6 cellular contexts compared by ENCODE assay signal in the genomic region with DNA sequence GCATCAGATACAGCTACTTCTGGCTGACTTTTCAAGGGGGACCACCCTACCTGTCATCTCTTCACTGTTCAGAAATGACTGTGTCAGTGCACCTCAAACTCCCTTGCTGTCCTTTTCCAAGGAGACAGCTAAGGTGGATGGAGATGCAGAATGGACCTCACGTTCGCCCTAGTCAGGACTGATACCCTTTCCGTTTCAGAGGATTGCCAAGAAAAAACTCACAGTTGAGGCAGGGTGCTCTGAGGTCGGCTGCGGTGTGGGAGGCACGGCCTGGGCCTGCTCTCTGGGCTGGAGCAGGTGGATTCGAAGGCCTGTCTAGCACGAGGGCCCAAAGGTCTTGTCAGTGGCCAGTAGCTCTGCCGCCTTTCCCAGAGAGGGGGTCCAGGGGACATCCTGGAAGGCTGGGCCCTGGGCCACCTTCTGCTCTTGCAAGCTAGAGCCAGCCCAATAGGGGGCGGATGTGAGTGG. TPM values are rescaled to one million over a fixed set of nuclear protein-coding genes. Genes with fewer than 3 reads are reported as not detected.
A peak's percentile ranks its signal among the peaks of the same experiment; 100 is the strongest.
DNase-seq lines count a peak whose midpoint lies in the region; ATAC-seq and TF ChIP-seq lines count a peak whose summit lies in the region.

No MANE protein-coding gene starts in this region.

- H3K27me3 ChIP-seq in endocrine pancreas (ENCODE audit: control insufficient read depth, insufficient read depth, low read length) = no peaks in the 10 kb centered on the region
- H3K27me3 ChIP-seq in skeletal muscle tissue (ENCODE audit: control insufficient read depth in 3 of 3, insufficient read depth in 3 of 3, low read length in 3 of 3) = no peaks in the 10 kb centered on the region

- peaks cover 19% of the 10 kb centered on the region for H3K4me1 ChIP-seq in endocrine pancreas (ENCODE audit: control insufficient read depth, insufficient read depth, low read length)
- H3K4me1 ChIP-seq in skeletal muscle tissue (ENCODE audit: control insufficient read depth in 3 of 3, insufficient read depth in 3 of 3, low read length in 3 of 3) = peaks cover 17 to 22% (median 20%) of the 10 kb centered on the region in 3 donors

- no peaks in the 10 kb centered on the region for H3K36me3 ChIP-seq in endocrine pancreas (ENCODE audit: control insufficient read depth, insufficient read depth, low read length)
- peaks cover 38 to 46% (median 40%) of the 10 kb centered on the region in 3 donors for H3K36me3 ChIP-seq in skeletal muscle tissue (ENCODE audit: control insufficient read depth in 3 of 3, insufficient read depth in 3 of 3, low read length in 3 of 3)

- no peak for DNase-seq in GM13977 (ENCODE audit: low spot score)

- no peak overlapping the region for H3K4me3 ChIP-seq in endocrine pancreas (ENCODE audit: control insufficient read depth, insufficient read depth, low read length)
- H3K4me3 ChIP-seq in skeletal muscle tissue (ENCODE audit: low read length in 3 of 3) = peak overlapping the region; percentile 68 to 80 (median 71)

- no peaks in the 10 kb centered on the region for H3K9me3 ChIP-seq in endocrine pancreas (ENCODE audit: control insufficient read depth, low read length)
- no peaks in the 10 kb centered on the region for H3K9me3 ChIP-seq in skeletal muscle tissue (ENCODE audit: control insufficient read depth in 3 of 3, low read length in 3 of 3)

- ATAC-seq in SK-N-SH treated with all-trans-retinoic acid at 6 μM for 48 hours = peak; percentile 84
- ATAC-seq in HG02610 (IDR thresholded peaks at IDR 0.05; ENCODE audit: unreplicated experiment) = no peak
- no peak for ATAC-seq in HG03175 (IDR thresholded peaks at IDR 0.05; ENCODE audit: unreplicated experiment)

- in situ Hi-C loops in GM13977 (cut with MboI; ENCODE audit: low pct_unique_long_range_greater_than_20kb, low sequenced_read_pairs, unreplicated experiment) = no loop called here

- H3K9ac ChIP-seq in endocrine pancreas (ENCODE audit: control insufficient read depth, insufficient read depth, low read length) (peak overlapping the region; percentile 84), skeletal muscle tissue (ENCODE audit: low read depth in 1 of 3, low read length in 3 of 3) (peak overlapping the region; percentile 71 to 92 (median 85))

- H3K27ac ChIP-seq in skeletal muscle tissue (ENCODE audit: low read depth, low read length) = peak overlapping the region; percentile 88

- peak; percentile 83 for TF ChIP-seq CTCF in GM13977 (IDR thresholded peaks at IDR 0.05; ENCODE audit: extremely low read depth, insufficient read depth, missing control alignments)

TF ChIP-seq in SK-N-SH treated with all-trans-retinoic acid at 6 μM for 48 hours, 23 proteins besides CTCF, POLR2A, EP300 and RAD21:
- TF ChIP-seq, protein P1, sequence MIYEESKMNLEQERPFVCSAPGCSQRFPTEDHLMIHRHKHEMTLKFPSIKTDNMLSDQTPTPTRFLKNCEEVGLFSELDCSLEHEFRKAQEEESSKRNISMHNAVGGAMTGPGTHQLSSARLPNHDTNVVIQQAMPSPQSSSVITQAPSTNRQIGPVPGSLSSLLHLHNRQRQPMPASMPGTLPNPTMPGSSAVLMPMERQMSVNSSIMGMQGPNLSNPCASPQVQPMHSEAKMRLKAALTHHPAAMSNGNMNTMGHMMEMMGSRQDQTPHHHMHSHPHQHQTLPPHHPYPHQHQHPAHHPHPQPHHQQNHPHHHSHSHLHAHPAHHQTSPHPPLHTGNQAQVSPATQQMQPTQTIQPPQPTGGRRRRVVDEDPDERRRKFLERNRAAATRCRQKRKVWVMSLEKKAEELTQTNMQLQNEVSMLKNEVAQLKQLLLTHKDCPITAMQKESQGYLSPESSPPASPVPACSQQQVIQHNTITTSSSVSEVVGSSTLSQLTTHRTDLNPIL (CRISPR knock-in tag; IDR thresholded peaks at IDR 0.05; ENCODE audit: low read depth) = no peak
- no peak for TF ChIP-seq TCF4 (CRISPR knock-in tag; IDR thresholded peaks at IDR 0.05; ENCODE audit: borderline replicate concordance)
- TF ChIP-seq BACH2 (CRISPR knock-in tag; IDR thresholded peaks at IDR 0.05; ENCODE audit: borderline replicate concordance) = no peak
- no peak for TF ChIP-seq SNAI2 (CRISPR knock-in tag; IDR thresholded peaks at IDR 0.05)
- TF ChIP-seq GLIS3 (CRISPR knock-in tag; IDR thresholded peaks at IDR 0.05) = no peak
- TF ChIP-seq ZC3H10 (CRISPR knock-in tag; IDR thresholded peaks at IDR 0.05) = no peak
- no peak for TF ChIP-seq CSDC2 (CRISPR knock-in tag; IDR thresholded peaks at IDR 0.05)
- no peak for TF ChIP-seq TOX (CRISPR knock-in tag; IDR thresholded peaks at IDR 0.05; ENCODE audit: borderline replicate concordance)
TF ChIP-seq in SK-N-SH treated with all-trans-retinoic acid at 6 μM for 48 hours: peak in this region for 0.

RNA-seq across cellular contexts. Expression of a gene that starts 2.2 kb away (rescaled TPM):
- total RNA-seq in skeletal muscle tissue = not detected

RNA-seq across cellular contexts. Expression of a gene that starts 7.2 kb away (rescaled TPM):
- total RNA-seq in skeletal muscle tissue = 7.8 TPM

RNA-seq across cellular contexts. Expression of a gene that starts 7.3 kb away (rescaled TPM):
- 31.3 TPM for total RNA-seq in skeletal muscle tissue

RNA-seq across cellular contexts. Expression of a gene that starts 23.8 kb away (rescaled TPM):
- total RNA-seq in skeletal muscle tissue = 20.9 TPM

RNA-seq across cellular contexts. Expression of a gene that starts 24.3 kb away (rescaled TPM):
- 90.8 TPM for total RNA-seq in skeletal muscle tissue
